ENCODE assay signal across 25 cellular contexts in genomic region chr17:27612160-27612767, GRCh38. TPM values are rescaled to one million over a fixed set of nuclear protein-coding genes. Genes with fewer than 3 reads are reported as not detected.
DNase-seq lines count a peak whose midpoint lies in the region; ATAC-seq and TF ChIP-seq lines count a peak whose summit lies in the region.
"Had no signal": no experiment of that assay in that cellular context is flagged by ENCODE, and none has a peak within 500 bp of the region (broad histone marks: within the 10 kb centered on the region; RNA-seq: fewer than 3 reads in every experiment).

No MANE protein-coding gene starts in this region.

- intact Hi-C loops in uterus (cut with DNase I; ENCODE audit: low total_unique reads) = no loop called here

- no peaks in the 10 kb centered on the region for H3K9me3 ChIP-seq in uterus
- H3K9me3 ChIP-seq: breast epithelium, sigmoid colon, SJCRH30, thyroid gland had no signal

- H3K27me3 ChIP-seq in uterus = no peaks in the 10 kb centered on the region
- H3K27me3 ChIP-seq: breast epithelium, sigmoid colon, SJCRH30, thyroid gland had no signal

- H3K4me1 ChIP-seq in uterus = peaks cover 0 to 16% of the 10 kb centered on the region in 2 donors
- H3K4me1 ChIP-seq: breast epithelium, sigmoid colon, SJCRH30, thyroid gland had no signal

- H3K4me1 Mint-ChIP-seq in T-helper 1 cell treated with Interleukin-12 subunit alpha and Interleukin-12 subunit beta and Interleukin-4 antibody, amounts not matched to agents 30 μg/mL and 1 μg/mL, for 36 hours (ENCODE audit: low read depth) = peaks cover 46% of the 10 kb centered on the region
- H3K4me1 Mint-ChIP-seq: endodermal cell had no signal

- TF ChIP-seq POLR2A in uterus (IDR thresholded peaks at IDR 0.05) = no peak

- H3K9me3 Mint-ChIP-seq in T-helper 1 cell treated with Interleukin-12 subunit alpha and Interleukin-12 subunit beta and Interleukin-4 antibody, amounts not matched to agents 30 μg/mL and 1 μg/mL, for 36 hours = peaks cover 6% of the 10 kb centered on the region
- no peaks in the 10 kb centered on the region for H3K9me3 Mint-ChIP-seq in activated naive CD4-positive, alpha-beta T cell treated with anti-CD3 and anti-CD28 coated beads, Interleukin-2, amount 50 U/mL, for 72 hours
- H3K9me3 Mint-ChIP-seq: CD4-positive, alpha-beta memory T cell; endodermal cell; neural crest cell; stimulated activated naive CD8-positive, alpha-beta T cell treated with anti-CD3 and anti-CD28 coated beads, Interleukin-15, amount 100 ng/mL, for 72 hours had no signal

- DNase-seq in T-helper 1 cell = no peak
- DNase-seq in activated naive CD4-positive, alpha-beta T cell treated with anti-CD3 and anti-CD28 coated beads, Interleukin-2, amount 50 U/mL, for 72 hours (ENCODE audit: low spot score in 2 of 2) = no peak
- DNase-seq in activated naive CD4-positive, alpha-beta T cell treated with Interleukin-2 at 50 U/mL for 16 hours = no peak
- peak; percentile 26 for DNase-seq in choroid plexus epithelial cell (ENCODE audit: low read depth)
- no peak for DNase-seq in uterus
- DNase-seq in DMS79 treated with DMSO at 0.1 percent for 48 hours (lab: John Stamatoyannopoulos, UW) = no peak
- no peak for DNase-seq in NCI-H2227 treated with DMSO at 0.1 percent for 48 hours (lab: John Stamatoyannopoulos, UW)
- DNase-seq: amygdala; CD4-positive, alpha-beta memory T cell; endodermal cell; HCEC 1CT; kidney glomerular epithelial cell; NCI-H1694; NCI-H2171; NCI-H526; sigmoid colon; SJCRH30; stimulated activated naive CD8-positive, alpha-beta T cell treated with anti-CD3 and anti-CD28 coated beads, Interleukin-15, amount 100 ng/mL, for 72 hours; thyroid gland had no signal

- no peak for TF ChIP-seq CTCF in choroid plexus epithelial cell (conservative IDR thresholded peaks at IDR 0.05; ENCODE audit: low read depth, low read length)
- TF ChIP-seq CTCF in uterus (IDR thresholded peaks at IDR 0.05) = no peak

- peak overlapping the region; percentile 70 to 81 for H3K27ac ChIP-seq in uterus
- H3K27ac ChIP-seq: 22Rv1, breast epithelium, coronary artery, sigmoid colon, SJCRH30, thyroid gland had no signal

- H3K4me3 ChIP-seq in choroid plexus epithelial cell (ENCODE audit: low read depth, low read length) = no peak overlapping the region
- no peak overlapping the region for H3K4me3 ChIP-seq in uterus
- H3K4me3 ChIP-seq: breast epithelium, coronary artery, sigmoid colon, SJCRH30, thyroid gland had no signal

- peaks cover 63% of the 10 kb centered on the region for H3K36me3 Mint-ChIP-seq in T-helper 1 cell treated with Interleukin-12 subunit alpha and Interleukin-12 subunit beta and Interleukin-4 antibody, amounts not matched to agents 30 μg/mL and 1 μg/mL, for 36 hours (ENCODE audit: low read depth)
- H3K36me3 Mint-ChIP-seq in activated naive CD4-positive, alpha-beta T cell treated with anti-CD3 and anti-CD28 coated beads, Interleukin-2, amount 50 U/mL, for 72 hours = peaks cover 30 to 77% of the 10 kb centered on the region in 2 donors

- no peaks in the 10 kb centered on the region for H3K27me3 Mint-ChIP-seq in T-helper 1 cell treated with Interleukin-12 subunit alpha and Interleukin-12 subunit beta and Interleukin-4 antibody, amounts not matched to agents 30 μg/mL and 1 μg/mL, for 36 hours (ENCODE audit: low read depth)
- H3K27me3 Mint-ChIP-seq: CD4-positive, alpha-beta memory T cell; stimulated activated naive CD8-positive, alpha-beta T cell treated with anti-CD3 and anti-CD28 coated beads, Interleukin-15, amount 100 ng/mL, for 72 hours had no signal

- H3K4me3 Mint-ChIP-seq in T-helper 1 cell treated with Interleukin-12 subunit alpha and Interleukin-12 subunit beta and Interleukin-4 antibody, amounts not matched to agents 30 μg/mL and 1 μg/mL, for 36 hours = no peak overlapping the region
- H3K4me3 Mint-ChIP-seq: CD4-positive, alpha-beta memory T cell; endodermal cell; neural crest cell; stimulated activated naive CD8-positive, alpha-beta T cell treated with anti-CD3 and anti-CD28 coated beads, Interleukin-15, amount 100 ng/mL, for 72 hours had no signal

- peak overlapping the region; percentile 16 for H3K27ac Mint-ChIP-seq in T-helper 1 cell treated with Interleukin-12 subunit alpha and Interleukin-12 subunit beta and Interleukin-4 antibody, amounts not matched to agents 30 μg/mL and 1 μg/mL, for 36 hours
- H3K27ac Mint-ChIP-seq in activated naive CD4-positive, alpha-beta T cell treated with anti-CD3 and anti-CD28 coated beads, Interleukin-2, amount 50 U/mL, for 72 hours = peak overlapping the region; percentile 41 to 86
- H3K27ac Mint-ChIP-seq: endodermal cell had no signal

- peak; percentile 47 to 74 for ATAC-seq in activated naive CD4-positive, alpha-beta T cell treated with anti-CD3 and anti-CD28 coated beads, Interleukin-2, amount 50 U/mL, for 72 hours
- ATAC-seq: Panc1; stimulated activated naive CD8-positive, alpha-beta T cell treated with anti-CD3 and anti-CD28 coated beads, Interleukin-15, amount 100 ng/mL, for 72 hours had no signal

- H3K36me3 ChIP-seq in uterus = no peaks in the 10 kb centered on the region
- H3K36me3 ChIP-seq: breast epithelium had no signal

RNA-seq across cellular contexts. Expression of gene LGALS9, which starts 18.7 kb away (rescaled TPM):
- 10 to 100 TPM; 22.2 to 71.5 TPM for total RNA-seq in activated naive CD4-positive, alpha-beta T cell treated with anti-CD3 and anti-CD28 coated beads, Interleukin-2, amount 50 U/mL, for 72 hours
- 10 to 100 TPM in 3 of 4 donors, not detected in 1; 14.4 to 31.8 (median 15.2) TPM for total RNA-seq in uterus
